In genomic region chr21:31917108-31917507, GRCh38 we compare ENCODE assay signal across 18 cellular contexts. TPM values are rescaled to one million over a fixed set of nuclear protein-coding genes. Genes with fewer than 3 reads are reported as not detected.
A peak's percentile ranks its signal among the peaks of the same experiment; 100 is the strongest.
DNase-seq lines count a peak whose midpoint lies in the region; ATAC-seq and TF ChIP-seq lines count a peak whose summit lies in the region.
"Had no signal": no experiment of that assay in that cellular context is flagged by ENCODE, and none has a peak within 500 bp of the region (broad histone marks: within the 10 kb centered on the region; RNA-seq: fewer than 3 reads in every experiment).

No MANE protein-coding gene starts in this region.

- DNase-seq in AG10803 (ENCODE audit: low read depth) (peak; percentile 64), NB4 (ENCODE audit: low read depth) (peak; percentile 14), islet precursor cell (peak; percentile 16), trophoblast cell (peak; percentile 42 to 54), Calu3 (no peak)
- DNase-seq in effector CD4-positive, alpha-beta T cell: no peak
- DNase-seq in activated T-cell treated with anti-CD3 and anti-CD28 coated beads, Interleukin-2, amount 50 U/mL, for 4 hours: no peak
- DNase-seq: ACHN; C1 segment of cervical spinal cord; CD4-positive, alpha-beta T cell; DMS153; DMS79 treated with DMSO at 0.1 percent for 48 hours; EL; H7 had no signal

- H3K4me1 ChIP-seq in trophoblast cell (ENCODE audit: control insufficient read depth in 1 of 2, insufficient read depth in 2 of 2, low read length in 2 of 2): peaks cover 0 to 8% of the 10 kb centered on the region in 2 experiments

- H3K14ac ChIP-seq in trophoblast cell (ENCODE audit: low read length): no peak overlapping the region

- no peak overlapping the region for H3K4me2 ChIP-seq in trophoblast cell (ENCODE audit: low read length)
- H3K4me2 ChIP-seq: GM23338 had no signal

- H3K18ac ChIP-seq in trophoblast cell (ENCODE audit: low read length): no peak overlapping the region

- H3K79me1 ChIP-seq in trophoblast cell (ENCODE audit: low read length): no peaks in the 10 kb centered on the region

- TF ChIP-seq POLR2A in NB4 (IDR thresholded peaks at IDR 0.05; ENCODE audit: extremely low read depth, insufficient read length): no peak

- H2AFZ ChIP-seq in trophoblast cell (ENCODE audit: insufficient read depth, low read length, poor library complexity): no peak overlapping the region
- H2AFZ ChIP-seq: GM23338 had no signal

- H3K79me2 ChIP-seq in trophoblast cell (ENCODE audit: control insufficient read depth, insufficient read depth, low read length, poor library complexity): no peaks in the 10 kb centered on the region

- no peak overlapping the region for H2BK5ac ChIP-seq in trophoblast cell (ENCODE audit: low read depth, low read length, poor library complexity)

- H3K9me3 Mint-ChIP-seq in Calu3 (ENCODE audit: low read depth, unreplicated experiment): no peaks in the 10 kb centered on the region
- H3K9me3 Mint-ChIP-seq in activated T-cell treated with anti-CD3 and anti-CD28 coated beads, Interleukin-2, amount 50 U/mL, for 4 hours: no peaks in the 10 kb centered on the region
- H3K9me3 Mint-ChIP-seq: CD4-positive, alpha-beta T cell had no signal

- BruUV-seq in Calu3 (replicated peaks; lab: Mats Ljungman, UMichigan): no TSS peak

- no peak overlapping the region for H4K8ac ChIP-seq in trophoblast cell (ENCODE audit: low read depth, low read length)

- H3K27ac Mint-ChIP-seq in Calu3 (ENCODE audit: unreplicated experiment): no peak overlapping the region
- H3K27ac Mint-ChIP-seq: B cell; CD4-positive, alpha-beta T cell; GM23338 had no signal

- CTCF ChIA-PET in Calu3 (lab: Charles Lee): no interaction called here

- no peak overlapping the region for H4K12ac ChIP-seq in trophoblast cell (ENCODE audit: low read depth, low read length)

- no peaks in the 10 kb centered on the region for H3K36me3 Mint-ChIP-seq in Calu3 (ENCODE audit: insufficient read depth, unreplicated experiment)
- no peaks in the 10 kb centered on the region for H3K36me3 Mint-ChIP-seq in activated T-cell treated with anti-CD3 and anti-CD28 coated beads, Interleukin-2, amount 50 U/mL, for 4 hours (ENCODE audit: insufficient read depth)

- H3K23ac ChIP-seq in trophoblast cell (ENCODE audit: low read length): no peak overlapping the region

- H3K9ac ChIP-seq in trophoblast cell (ENCODE audit: low read length): no peak overlapping the region

- no peak overlapping the region for H2BK120ac ChIP-seq in trophoblast cell (ENCODE audit: insufficient read depth, low read length, poor library complexity)

- no CpG with 5 or more reads among the region's 7 CpGs for WGBS in trophoblast cell (ENCODE audit: extremely low coverage, insufficient coverage, insufficient read length)

- no peak overlapping the region for H3K27ac ChIP-seq in trophoblast cell (ENCODE audit: low read depth, low read length)

- H2BK12ac ChIP-seq in trophoblast cell (ENCODE audit: low read length): no peak overlapping the region

- intact Hi-C loops in Calu3 (cut with micrococcal nuclease; ENCODE audit: unreplicated experiment): no loop called here

- no peaks in the 10 kb centered on the region for H3K4me1 Mint-ChIP-seq in Calu3 (ENCODE audit: low read depth, unreplicated experiment)
- no peaks in the 10 kb centered on the region for H3K4me1 Mint-ChIP-seq in activated T-cell treated with anti-CD3 and anti-CD28 coated beads, Interleukin-2, amount 50 U/mL, for 4 hours (ENCODE audit: low read depth)
- H3K4me1 Mint-ChIP-seq: B cell had no signal

- no peaks in the 10 kb centered on the region for H3K27me3 ChIP-seq in trophoblast cell (ENCODE audit: insufficient read depth, low read length)

- no peak overlapping the region for H3K4me3 Mint-ChIP-seq in Calu3 (ENCODE audit: low read depth, unreplicated experiment)
- no peak overlapping the region for H3K4me3 Mint-ChIP-seq in activated T-cell treated with anti-CD3 and anti-CD28 coated beads, Interleukin-2, amount 50 U/mL, for 4 hours
- H3K4me3 Mint-ChIP-seq: B cell; CD4-positive, alpha-beta T cell; GM23338 had no signal

- H4K91ac ChIP-seq in trophoblast cell (ENCODE audit: low read depth, low read length): no peak overlapping the region

- H3K36me3 ChIP-seq in trophoblast cell (ENCODE audit: control insufficient read depth in 1 of 2, insufficient read depth in 2 of 2, low read length in 2 of 2): no peaks in the 10 kb centered on the region

- H2AK5ac ChIP-seq in trophoblast cell (ENCODE audit: low read length): no peak overlapping the region

- H3K4me3 ChIP-seq in AG10803 (ENCODE audit: low read length): no peak overlapping the region
- H3K4me3 ChIP-seq in NB4 (ENCODE audit: low read depth, low read length): no peak overlapping the region
- no peak overlapping the region for H3K4me3 ChIP-seq in trophoblast cell (ENCODE audit: low read depth, low read length)
- H3K4me3 ChIP-seq: GM23338 had no signal

- H3K27me3 Mint-ChIP-seq in Calu3 (ENCODE audit: unreplicated experiment): no peaks in the 10 kb centered on the region
- peaks cover 10% of the 10 kb centered on the region for H3K27me3 Mint-ChIP-seq in activated T-cell treated with anti-CD3 and anti-CD28 coated beads, Interleukin-2, amount 50 U/mL, for 4 hours (ENCODE audit: low read depth)

- no peak for ATAC-seq in HG03039 (IDR thresholded peaks at IDR 0.05; ENCODE audit: unreplicated experiment)
- ATAC-seq in activated T-cell treated with anti-CD3 and anti-CD28 coated beads, Interleukin-2, amount 50 U/mL, for 4 hours: no peak
- ATAC-seq: GM23338 had no signal

- TF ChIP-seq CTCF in AG10803 (conservative IDR thresholded peaks at IDR 0.05; ENCODE audit: low read length): no peak
- no peak for TF ChIP-seq CTCF in NB4 (IDR thresholded peaks at IDR 0.05; ENCODE audit: low read depth, low read length)
- TF ChIP-seq CTCF in Calu3 (IDR thresholded peaks at IDR 0.05; ENCODE audit: unreplicated experiment): no peak

- no peak overlapping the region for H3K4ac ChIP-seq in trophoblast cell (ENCODE audit: low read depth, low read length)

- H3K9me3 ChIP-seq in trophoblast cell (ENCODE audit: insufficient read depth, low read depth, low read length): no peaks in the 10 kb centered on the region

RNA-seq across cellular contexts. Expression of gene HUNK, which starts 44.3 kb away (rescaled TPM):
- 4.4 and 4.7 TPM in 2 replicates for polyA plus RNA-seq in trophoblast cell (2013)
- 2.3 and 5.0 TPM in 2 replicates for total RNA-seq in Calu3 (2022)
- under 1 TPM; 0.05 to 0.61 (median 0.05) TPM for total RNA-seq in activated T-cell treated with anti-CD3 and anti-CD28 coated beads, Interleukin-2, amount 50 U/mL, for 4 hours
- total RNA-seq: CD4-positive, alpha-beta T cell; HT1080 had no signal

Comparison
In these comparisons a context has a peak if more than half of its experiments do, and no peak if none do; other contexts are left out.
1. DNase-seq: peak in AG10803 (single experiment), NB4 (single experiment), islet precursor cell (single experiment) and trophoblast cell (2 of 2); none in Calu3 (single experiment), effector CD4-positive, alpha-beta T cell (single experiment) and activated T-cell treated with anti-CD3 and anti-CD28 coated beads, Interleukin-2, amount 50 U/mL, for 4 hours (single experiment).